8 cellular contexts compared by ENCODE assay signal in the genomic region with DNA sequence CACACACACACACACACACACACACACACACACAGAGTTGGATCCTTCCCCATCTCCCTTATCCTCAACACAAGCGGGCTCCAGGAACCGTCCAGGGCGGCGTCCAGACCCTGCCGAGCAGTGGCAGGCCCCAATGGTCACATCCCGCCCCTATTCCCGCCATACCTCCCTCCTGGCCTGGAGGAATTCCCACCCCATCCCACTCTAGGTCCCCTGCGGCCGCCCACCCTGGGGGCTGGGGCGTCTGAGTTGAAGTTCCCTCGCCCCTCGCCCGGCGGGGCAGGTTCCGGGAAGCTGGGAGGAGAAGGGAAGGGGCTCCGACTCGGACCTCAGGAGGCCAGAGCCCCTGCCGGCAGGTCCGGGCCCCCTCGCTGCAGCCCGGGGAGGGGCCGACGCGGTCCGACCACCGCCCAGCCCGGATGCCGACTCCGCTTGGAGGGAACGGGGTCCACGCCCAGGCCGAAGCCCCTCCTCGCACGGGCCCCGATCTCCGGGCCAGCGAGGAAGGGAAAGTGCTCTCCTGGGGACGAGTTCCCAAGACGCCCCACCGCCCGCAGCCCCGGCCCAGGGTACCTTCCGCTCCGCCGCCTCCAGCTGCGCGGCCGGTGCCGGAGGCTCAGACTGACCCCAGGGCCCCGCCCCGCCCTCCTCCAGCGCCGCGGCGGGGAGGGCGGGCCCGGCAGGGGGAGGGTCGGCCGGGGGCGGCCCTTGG. TPM values are rescaled to one million over a fixed set of nuclear protein-coding genes. Genes with fewer than 3 reads are reported as not detected.
DNase-seq lines count a peak whose midpoint lies in the region; ATAC-seq and TF ChIP-seq lines count a peak whose summit lies in the region.

A gene (minus strand): TSS at position 623 of the 712 bp plus-strand sequence. CDS start 3,328 bp downstream, outside the sequence.

- peak; percentile 81 for DNase-seq in activated effector memory CD4-positive, alpha-beta T cell treated with anti-CD3 and anti-CD28 coated beads, Interleukin-2, amount 50 U/mL, for 16 hours
- no peak for DNase-seq in activated effector memory CD4-positive, alpha-beta T cell treated with Interleukin-2 at 50 U/mL for 16 hours
- no peak for DNase-seq in H4 (ENCODE audit: low spot score)
- DNase-seq in LHCN-M2 (ENCODE audit: low read depth): no peak
- peak; percentile 40 for DNase-seq in activated CD4-positive, alpha-beta T cell treated with anti-CD3 and anti-CD28 coated beads, Interleukin-2, amount 10 ng/mL, durations not matched to agents 7 days and 5 days
- DNase-seq in vagina (ENCODE audit: extremely low spot score in 2 of 2): no peak

- H3K4me3 Mint-ChIP-seq in activated CD4-positive, alpha-beta T cell treated with anti-CD3 and anti-CD28 coated beads, Interleukin-2, amount 10 ng/mL, durations not matched to agents 7 days and 5 days: peak within 1 kb of the TSS; percentile 77

- H3K27me3 Mint-ChIP-seq in activated CD4-positive, alpha-beta T cell treated with anti-CD3 and anti-CD28 coated beads, Interleukin-2, amount 10 ng/mL, durations not matched to agents 7 days and 5 days: peaks cover 31% of the 10 kb centered on the region

- H3K4me1 ChIP-seq in muscle layer of duodenum (ENCODE audit: control insufficient read depth in 1 of 2, insufficient read depth in 2 of 2, low read length in 2 of 2) (peaks cover 28 to 32% of the 10 kb centered on the region in 2 donors), vagina (peaks cover 50% of the 10 kb centered on the region)

- TF ChIP-seq POLR2A in vagina (IDR thresholded peaks at IDR 0.05): peak in 1 of 2 donors; percentile 87

- H3K27ac ChIP-seq in muscle layer of duodenum (ENCODE audit: low read length): peak within 1 kb of the TSS; percentile 90
- peak within 1 kb of the TSS; percentile 99 for H3K27ac ChIP-seq in vagina

- H3K27ac Mint-ChIP-seq in activated CD4-positive, alpha-beta T cell treated with anti-CD3 and anti-CD28 coated beads, Interleukin-2, amount 10 ng/mL, durations not matched to agents 7 days and 5 days: peak within 1 kb of the TSS; percentile 87

- peaks cover 49% of the 10 kb centered on the region for H3K4me1 Mint-ChIP-seq in activated CD4-positive, alpha-beta T cell treated with anti-CD3 and anti-CD28 coated beads, Interleukin-2, amount 10 ng/mL, durations not matched to agents 7 days and 5 days

- no peaks in the 10 kb centered on the region for H3K9me3 ChIP-seq in muscle layer of duodenum (ENCODE audit: control insufficient read depth in 1 of 2, low read length in 2 of 2)
- no peaks in the 10 kb centered on the region for H3K9me3 ChIP-seq in vagina

- peaks cover 10% of the 10 kb centered on the region for H3K36me3 Mint-ChIP-seq in activated CD4-positive, alpha-beta T cell treated with anti-CD3 and anti-CD28 coated beads, Interleukin-2, amount 10 ng/mL, durations not matched to agents 7 days and 5 days (ENCODE audit: low read depth)

- H3K27me3 ChIP-seq in muscle layer of duodenum (ENCODE audit: low read depth, low read length): no peaks in the 10 kb centered on the region
- H3K27me3 ChIP-seq in vagina: no peaks in the 10 kb centered on the region

- CTCF ChIA-PET in activated CD4-positive, alpha-beta T cell treated with anti-CD3 and anti-CD28 coated beads, Interleukin-2, amount 10 ng/mL, durations not matched to agents 7 days and 5 days (lab: Charles Lee): interaction anchor here (1.9 kb wide), 1 partner anchor 9 kb away, joined by 5 read pairs; no protein-coding TSS in a partner anchor

- no peaks in the 10 kb centered on the region for H3K9me3 Mint-ChIP-seq in activated CD4-positive, alpha-beta T cell treated with anti-CD3 and anti-CD28 coated beads, Interleukin-2, amount 10 ng/mL, durations not matched to agents 7 days and 5 days

- H3K4me3 ChIP-seq in muscle layer of duodenum (ENCODE audit: low read depth in 1 of 2, low read length in 2 of 2) (peak within 1 kb of the TSS; percentile 80 to 83), vagina (peak within 1 kb of the TSS; percentile 98 to 99)

- POLR2A ChIA-PET in activated CD4-positive, alpha-beta T cell treated with anti-CD3 and anti-CD28 coated beads, Interleukin-2, amount 10 ng/mL, durations not matched to agents 7 days and 5 days (lab: Charles Lee): no interaction called here

- TF ChIP-seq CTCF in vagina (IDR thresholded peaks at IDR 0.05): no peak

- H3K36me3 ChIP-seq in muscle layer of duodenum (ENCODE audit: control insufficient read depth in 1 of 2, insufficient read depth in 2 of 2, low read length in 2 of 2) (peaks cover 11 to 14% of the 10 kb centered on the region in 2 donors), vagina (peaks cover 0 to 11% of the 10 kb centered on the region in 2 donors)

- intact Hi-C loops in vagina (cut with DNase I): loop anchor here (2.0 to 5.0 kb wide), 2 partner anchors 88 to 314 kb away; a partner anchor contains a TSS

- ATAC-seq in esophagus mucosa: peak; percentile 62

RNA-seq across cellular contexts. Expression of the gene that starts here (rescaled TPM):
- total RNA-seq in H4 (2014; rRNA removed; shearing (Covaris generic)): 218 and 228 TPM in 2 replicates
- 518 and 661 TPM in 2 replicates for total RNA-seq in LHCN-M2 (2014; rRNA removed)
- 1,122 TPM for polyA plus RNA-seq in LHCN-M2 (2012)
- 10 to 100 TPM; 53.7 to 56.8 TPM for total RNA-seq in activated CD4-positive, alpha-beta T cell treated with anti-CD3 and anti-CD28 coated beads, Interleukin-2, amount 10 ng/mL, durations not matched to agents 7 days and 5 days
- 69.5 TPM for total RNA-seq in esophagus mucosa
- 251 TPM for total RNA-seq in vagina

Comparison
In these comparisons a context has a peak if more than half of its experiments do, and no peak if none do; other contexts are left out.
1. DNase-seq: peak in activated effector memory CD4-positive, alpha-beta T cell treated with anti-CD3 and anti-CD28 coated beads, Interleukin-2, amount 50 U/mL, for 16 hours (single experiment) and activated CD4-positive, alpha-beta T cell treated with anti-CD3 and anti-CD28 coated beads, Interleukin-2, amount 10 ng/mL, durations not matched to agents 7 days and 5 days (single experiment); none in activated effector memory CD4-positive, alpha-beta T cell treated with Interleukin-2 at 50 U/mL for 16 hours (single experiment), H4 (single experiment), LHCN-M2 (single experiment) and vagina (0 of 2).